11 cellular contexts compared by ENCODE assay signal in the genomic region with DNA sequence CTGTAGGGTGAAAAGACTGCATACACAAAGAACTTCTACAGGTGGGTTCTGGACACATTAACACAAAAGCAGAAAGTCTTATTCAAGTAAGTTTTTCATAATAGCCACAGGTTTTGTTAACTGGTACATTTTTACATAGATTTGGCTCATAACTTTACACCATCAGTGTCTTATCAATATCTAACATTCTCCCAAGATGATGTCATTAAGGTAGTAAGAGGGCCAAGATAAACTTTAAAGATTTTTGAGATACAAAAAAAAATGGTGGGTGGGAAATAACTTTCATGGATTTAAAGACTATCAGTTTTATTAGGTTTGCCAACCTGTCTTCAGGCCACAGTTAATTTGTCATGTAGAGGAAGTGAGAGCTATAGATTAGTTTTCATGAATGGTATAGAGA. TPM values are rescaled to one million over a fixed set of nuclear protein-coding genes. Genes with fewer than 3 reads are reported as not detected.
A peak's percentile ranks its signal among the peaks of the same experiment; 100 is the strongest.
DNase-seq lines count a peak whose midpoint lies in the region; ATAC-seq, FAIRE-seq and TF ChIP-seq lines count a peak whose summit lies in the region.
"Had no signal": no experiment of that assay in that cellular context is flagged by ENCODE, and none has a peak within 500 bp of the region (broad histone marks: within the 10 kb centered on the region; RNA-seq: fewer than 3 reads in every experiment).

No MANE protein-coding gene starts in this region.

- peaks cover 50% of the 10 kb centered on the region for H3K36me3 Mint-ChIP-seq in activated naive CD8-positive, alpha-beta T cell treated with anti-CD3 and anti-CD28 coated beads, Interleukin-2, amount 50 U/mL, for 24 hours (ENCODE audit: low read depth)
- peaks cover 0 to 15% (median 4%) of the 10 kb centered on the region in 5 donors for H3K36me3 Mint-ChIP-seq in naive thymus-derived CD4-positive, alpha-beta T cell

- peaks cover 44% of the 10 kb centered on the region for H3K4me1 ChIP-seq in Karpas-422 (ENCODE audit: low read length)
- H3K4me1 ChIP-seq in naive thymus-derived CD4-positive, alpha-beta T cell (ENCODE audit: control insufficient read depth in 2 of 2, insufficient read depth in 2 of 2, low read length in 2 of 2): peaks cover 3 to 11% of the 10 kb centered on the region in 2 donors
- peaks cover 6 to 14% (median 10%) of the 10 kb centered on the region in 3 donors for H3K4me1 ChIP-seq in pancreas

- peak overlapping the region; percentile 74 for H3K27ac ChIP-seq in Karpas-422 (ENCODE audit: low read length)
- no peak overlapping the region for H3K27ac ChIP-seq in naive thymus-derived CD4-positive, alpha-beta T cell (ENCODE audit: low read depth, low read length)
- H3K27ac ChIP-seq in pancreas: no peak overlapping the region

- H4K20me1 ChIP-seq in Karpas-422 (ENCODE audit: insufficient read depth, low read depth, low read length): peaks cover 31% of the 10 kb centered on the region

- H3K9me2 ChIP-seq in Karpas-422 (replicated peaks; ENCODE audit: insufficient read depth, low read length): no peaks in the 10 kb centered on the region

- H3K4me3 ChIP-seq in Karpas-422 (ENCODE audit: low read length) (peak overlapping the region; percentile 83), pancreas (no peak overlapping the region)
- H3K4me3 ChIP-seq in naive thymus-derived CD4-positive, alpha-beta T cell (ENCODE audit: low read length): no peak overlapping the region

- H3K9me3 Mint-ChIP-seq in activated naive CD8-positive, alpha-beta T cell treated with anti-CD3 and anti-CD28 coated beads, Interleukin-2, amount 50 U/mL, for 24 hours: no peaks in the 10 kb centered on the region
- H3K9me3 Mint-ChIP-seq in naive thymus-derived CD4-positive, alpha-beta T cell: no peaks in the 10 kb centered on the region

- peak overlapping the region; percentile 87 for H3K9ac ChIP-seq in Karpas-422 (ENCODE audit: low read length)

- POLR2A ChIA-PET in naive thymus-derived CD4-positive, alpha-beta T cell (lab: Charles Lee): interaction anchor here (1.0 to 1.1 kb wide), 2 partner anchors 55 to 139 kb away, joined by 3 to 4 read pairs; no protein-coding TSS in a partner anchor

- no peak for TF ChIP-seq CTCF in pancreas (IDR thresholded peaks at IDR 0.05)

- H3K4me1 Mint-ChIP-seq in activated naive CD8-positive, alpha-beta T cell treated with anti-CD3 and anti-CD28 coated beads, Interleukin-2, amount 50 U/mL, for 24 hours: peaks cover 54% of the 10 kb centered on the region
- peaks cover 33 to 69% (median 58%) of the 10 kb centered on the region in 7 donors for H3K4me1 Mint-ChIP-seq in naive thymus-derived CD4-positive, alpha-beta T cell

- no peak for ATAC-seq in activated naive CD8-positive, alpha-beta T cell treated with anti-CD3 and anti-CD28 coated beads, Interleukin-2, amount 50 U/mL, for 24 hours
- ATAC-seq in naive thymus-derived CD4-positive, alpha-beta T cell: no peak
- ATAC-seq in left cardiac atrium (no peak), pancreas (no peak)
- ATAC-seq: Right ventricle myocardium inferior had no signal

- H3K9me3 ChIP-seq in Karpas-422 (ENCODE audit: low read length) (no peaks in the 10 kb centered on the region), pancreas (no peaks in the 10 kb centered on the region)
- H3K9me3 ChIP-seq in naive thymus-derived CD4-positive, alpha-beta T cell (ENCODE audit: control insufficient read depth in 2 of 3, low read length in 3 of 3): no peaks in the 10 kb centered on the region

- H3K4me2 ChIP-seq in Karpas-422 (ENCODE audit: low read depth, low read length, poor library complexity, severe bottlenecking): peak overlapping the region; percentile 85

- H3K79me2 ChIP-seq in Karpas-422 (ENCODE audit: low read length): peaks cover 68% of the 10 kb centered on the region

- H3K27me3 ChIP-seq in Karpas-422 (ENCODE audit: low read length) (no peaks in the 10 kb centered on the region), pancreas (no peaks in the 10 kb centered on the region)
- H3K27me3 ChIP-seq in naive thymus-derived CD4-positive, alpha-beta T cell (ENCODE audit: control insufficient read depth in 2 of 2, insufficient read depth in 2 of 2, low read length in 2 of 2): no peaks in the 10 kb centered on the region

- CTCF ChIA-PET in naive thymus-derived CD4-positive, alpha-beta T cell (lab: Charles Lee): interaction anchor here (0.6 kb wide), 1 partner anchor 212 kb away, joined by 5 read pairs; no protein-coding TSS in a partner anchor

- peak overlapping the region; percentile 99 for H3K27ac Mint-ChIP-seq in activated naive CD8-positive, alpha-beta T cell treated with anti-CD3 and anti-CD28 coated beads, Interleukin-2, amount 50 U/mL, for 24 hours
- peak overlapping the region; percentile 28 to 100 (median 99) for H3K27ac Mint-ChIP-seq in naive thymus-derived CD4-positive, alpha-beta T cell

- intact Hi-C loops in naive thymus-derived CD4-positive, alpha-beta T cell (cut with micrococcal nuclease): loop anchor here in 1 of 2 donors (5.0 kb wide), 3 partner anchors 155 to 770 kb away; a partner anchor contains a TSS
- intact Hi-C loops in left cardiac atrium (cut with DNase I): no loop called here
- intact Hi-C loops in pancreas (cut with DNase I): no loop called here

- H3K27me3 Mint-ChIP-seq in activated naive CD8-positive, alpha-beta T cell treated with anti-CD3 and anti-CD28 coated beads, Interleukin-2, amount 50 U/mL, for 24 hours: no peaks in the 10 kb centered on the region
- no peaks in the 10 kb centered on the region for H3K27me3 Mint-ChIP-seq in naive thymus-derived CD4-positive, alpha-beta T cell

- H2AFZ ChIP-seq in Karpas-422 (ENCODE audit: low read length): no peak overlapping the region

- H3K36me3 ChIP-seq in Karpas-422 (ENCODE audit: insufficient read depth, low read length): peaks cover 48% of the 10 kb centered on the region
- no peaks in the 10 kb centered on the region for H3K36me3 ChIP-seq in naive thymus-derived CD4-positive, alpha-beta T cell (ENCODE audit: control insufficient read depth in 2 of 3, insufficient read depth in 3 of 3, low read length in 3 of 3)
- no peaks in the 10 kb centered on the region for H3K36me3 ChIP-seq in pancreas

- DNase-seq in ELR (ENCODE audit: low read depth) (peak; percentile 13), Karpas-422 (peak; percentile 65), left cardiac atrium (no peak), pancreas (no peak), HPDE6-E6E7 (ENCODE audit: extremely low spot score) (no peak), NCI-H2081 (lab: John Stamatoyannopoulos, UW) (no peak)
- DNase-seq in activated naive CD8-positive, alpha-beta T cell treated with anti-CD3 and anti-CD28 coated beads, Interleukin-2, amount 50 U/mL, for 24 hours: no peak
- DNase-seq in naive thymus-derived CD4-positive, alpha-beta T cell: no peak
- DNase-seq: activated gamma-delta T cell treated with Interleukin-2 at 50 U/mL for 16 hours, NCI-H1048 had no signal

- FAIRE-seq in pancreas (lab: Jason Lieb, UNC): no peak

- H3K4me3 Mint-ChIP-seq in activated naive CD8-positive, alpha-beta T cell treated with anti-CD3 and anti-CD28 coated beads, Interleukin-2, amount 50 U/mL, for 24 hours: peak overlapping the region; percentile 97
- H3K4me3 Mint-ChIP-seq in naive thymus-derived CD4-positive, alpha-beta T cell: peak overlapping the region; percentile 36 to 99 (median 95)

RNA-seq across cellular contexts. Expression of a gene that starts 1.7 kb away (rescaled TPM):
- total RNA-seq in Karpas-422 (2014; rRNA removed; shearing (Covaris generic); ENCODE audit: low replicate concordance): 102 and 126 TPM in 2 replicates
- total RNA-seq in naive thymus-derived CD4-positive, alpha-beta T cell: 100 to 1,000 TPM in 1 of 5 experiments, 10 to 100 TPM in 4; 46.1 to 104 (median 78.6) TPM
- polyA plus RNA-seq in naive thymus-derived CD4-positive, alpha-beta T cell: 10 to 100 TPM; 78.2 to 80.9 TPM
- total RNA-seq in left cardiac atrium (10 to 100 TPM; 31.2 to 39.7 TPM), pancreas (10 to 100 TPM; 14.8 to 29.4 (median 19.9) TPM)
- polyA plus RNA-seq in pancreas: 10 to 100 TPM; 19.5 to 31.6 TPM

Comparison
In these comparisons a context has a peak if more than half of its experiments do, and no peak if none do; other contexts are left out.
1. DNase-seq: peak in ELR (single experiment) and Karpas-422 (single experiment); none in activated naive CD8-positive, alpha-beta T cell treated with anti-CD3 and anti-CD28 coated beads, Interleukin-2, amount 50 U/mL, for 24 hours (single experiment), naive thymus-derived CD4-positive, alpha-beta T cell (0 of 9), left cardiac atrium (single experiment), pancreas (0 of 6), HPDE6-E6E7 (single experiment) and NCI-H2081 (0 of 2).